ENCODE assay signal across 9 cellular contexts in the genomic region with DNA sequence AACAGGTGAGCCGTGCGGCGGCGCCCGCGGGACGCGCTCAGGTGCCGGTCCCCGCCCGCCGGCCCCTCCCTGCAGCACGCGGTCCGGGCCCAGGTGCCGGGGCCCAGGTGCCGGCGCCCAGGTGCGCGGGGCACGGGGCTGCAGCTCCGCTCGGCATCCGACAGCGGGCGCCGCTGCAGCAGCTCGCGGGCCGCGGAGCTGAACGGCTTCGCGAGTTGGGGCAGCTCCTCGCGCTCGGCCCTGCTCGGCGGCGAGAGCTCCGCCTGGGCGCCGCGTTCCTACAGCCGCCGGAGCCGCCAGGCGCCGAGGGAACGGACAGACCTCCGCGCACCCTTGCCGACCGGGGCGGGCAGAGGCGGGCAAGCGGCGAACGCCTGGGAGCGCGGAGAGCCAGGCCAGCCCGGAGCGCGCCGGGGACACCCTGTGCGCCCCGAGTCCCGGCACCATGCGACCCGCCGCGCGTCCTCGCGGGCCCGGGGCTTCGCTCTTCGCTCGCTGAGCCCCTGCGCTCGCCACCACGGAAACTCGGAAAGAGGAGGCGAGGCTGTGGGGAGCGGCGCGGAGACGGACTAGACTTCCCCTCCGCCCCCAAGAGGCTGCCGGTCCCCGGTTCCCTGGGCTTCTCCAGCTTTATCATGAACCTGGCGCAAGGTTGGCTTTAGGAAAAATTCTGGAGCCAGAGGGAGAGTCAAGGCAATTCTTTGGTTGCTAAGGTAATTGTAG. TPM values are rescaled to one million over a fixed set of nuclear protein-coding genes. Genes with fewer than 3 reads are reported as not detected.
DNase-seq lines count a peak whose midpoint lies in the region; ATAC-seq and TF ChIP-seq lines count a peak whose summit lies in the region.
"Had no signal": no experiment of that assay in that cellular context is flagged by ENCODE, and none has a peak within 500 bp of the region (broad histone marks: within the 10 kb centered on the region; RNA-seq: fewer than 3 reads in every experiment).

A gene (plus strand): TSS at position 201 of the 723 bp plus-strand sequence.

- peaks cover 46% of the 10 kb centered on the region for H3K27me3 ChIP-seq in smooth muscle cell (ENCODE audit: low read depth)

- no peak within 1 kb of the TSS for H3K27ac ChIP-seq in smooth muscle cell (ENCODE audit: low read depth)
- H3K27ac ChIP-seq: C4-2B had no signal

- H3K4me2 ChIP-seq in smooth muscle cell: peak within 1 kb of the TSS; percentile 93

- peak within 1 kb of the TSS; percentile 8 for H2AFZ ChIP-seq in smooth muscle cell (ENCODE audit: low read depth)

- H3K9me3 Mint-ChIP-seq in activated naive CD8-positive, alpha-beta T cell treated with anti-CD3 and anti-CD28 coated beads, Interleukin-2, amount 50 U/mL, for 24 hours: no peaks in the 10 kb centered on the region
- H3K9me3 Mint-ChIP-seq in HFFc6: no peaks in the 10 kb centered on the region

- no peaks in the 10 kb centered on the region for H3K36me3 Mint-ChIP-seq in activated naive CD8-positive, alpha-beta T cell treated with anti-CD3 and anti-CD28 coated beads, Interleukin-2, amount 50 U/mL, for 24 hours (ENCODE audit: low read depth)
- no peaks in the 10 kb centered on the region for H3K36me3 Mint-ChIP-seq in HFFc6 (ENCODE audit: low read depth)

- peaks cover 52% of the 10 kb centered on the region for H3K27me3 Mint-ChIP-seq in activated naive CD8-positive, alpha-beta T cell treated with anti-CD3 and anti-CD28 coated beads, Interleukin-2, amount 50 U/mL, for 24 hours
- peaks cover 1% of the 10 kb centered on the region; the same call in 1 of the 2 replicates for H3K27me3 Mint-ChIP-seq in HFFc6 (ENCODE audit: insufficient read depth)

- WGBS in smooth muscle cell (ENCODE audit: low lambda C conversion rate): under 1% methylated on average over 76 of the region's 92 CpGs

- no peak within 1 kb of the TSS for H3K9ac ChIP-seq in smooth muscle cell (ENCODE audit: low read depth)

- peak within 1 kb of the TSS; percentile 45 for H3K4me3 ChIP-seq in iPS-11a (ENCODE audit: low read depth, low read length)
- peak within 1 kb of the TSS; percentile 52 for H3K4me3 ChIP-seq in smooth muscle cell

- peak within 1 kb of the TSS; percentile 55 for H3K4me3 Mint-ChIP-seq in activated naive CD8-positive, alpha-beta T cell treated with anti-CD3 and anti-CD28 coated beads, Interleukin-2, amount 50 U/mL, for 24 hours
- no peak within 1 kb of the TSS for H3K4me3 Mint-ChIP-seq in HFFc6

- no peaks in the 10 kb centered on the region for H3K36me3 ChIP-seq in smooth muscle cell (ENCODE audit: low read depth)

- no peaks in the 10 kb centered on the region for H3K79me2 ChIP-seq in smooth muscle cell (ENCODE audit: low read depth)

- peaks cover 17% of the 10 kb centered on the region for H3K4me1 Mint-ChIP-seq in activated naive CD8-positive, alpha-beta T cell treated with anti-CD3 and anti-CD28 coated beads, Interleukin-2, amount 50 U/mL, for 24 hours
- no peaks in the 10 kb centered on the region for H3K4me1 Mint-ChIP-seq in HFFc6 (ENCODE audit: low read depth)

- DNase-seq in NCI-H82 (lab: John Stamatoyannopoulos, UW): peak; percentile 52
- no peak for DNase-seq in NCI-H82 treated with DMSO at 0.1 percent for 48 hours (lab: John Stamatoyannopoulos, UW; ENCODE audit: unreplicated experiment)
- DNase-seq in NCI-H1105 treated with DMSO at 0.1 percent for 48 hours (lab: John Stamatoyannopoulos, UW): peak; percentile 58
- DNase-seq in activated naive CD8-positive, alpha-beta T cell treated with anti-CD3 and anti-CD28 coated beads, Interleukin-2, amount 50 U/mL, for 24 hours: peak; percentile 29
- DNase-seq in smooth muscle cell (lab: John Stamatoyannopoulos, UW; ENCODE audit: unreplicated experiment): no peak
- DNase-seq in HFFc6: no peak
- no peak for DNase-seq in NK-92 treated with Interleukin-12 subunit alpha and Interleukin-12 subunit beta, amount 100 ng/mL, for 24 hours (lab: John Stamatoyannopoulos, UW)

- H4K20me1 ChIP-seq in smooth muscle cell (ENCODE audit: low read depth): no peaks in the 10 kb centered on the region

- peak; percentile 64 for ATAC-seq in activated naive CD8-positive, alpha-beta T cell treated with anti-CD3 and anti-CD28 coated beads, Interleukin-2, amount 50 U/mL, for 24 hours

- no peaks in the 10 kb centered on the region for H3K9me3 ChIP-seq in smooth muscle cell (replicated peaks; ENCODE audit: low read depth)

- no peak for TF ChIP-seq CTCF in smooth muscle cell (IDR thresholded peaks at IDR 0.05; ENCODE audit: borderline replicate concordance, insufficient read depth, poor library complexity, severe bottlenecking)
- no peak for TF ChIP-seq CTCF in HFFc6 (IDR thresholded peaks at IDR 0.05)

- no peaks in the 10 kb centered on the region for H3F3A ChIP-seq in smooth muscle cell (ENCODE audit: low read depth)

- H3K27ac Mint-ChIP-seq in activated naive CD8-positive, alpha-beta T cell treated with anti-CD3 and anti-CD28 coated beads, Interleukin-2, amount 50 U/mL, for 24 hours: no peak within 1 kb of the TSS
- H3K27ac Mint-ChIP-seq in HFFc6: no peak within 1 kb of the TSS

- peaks cover 12% of the 10 kb centered on the region for H3K4me1 ChIP-seq in smooth muscle cell (ENCODE audit: low read depth)

RNA-seq across cellular contexts. Expression of the gene that starts here (rescaled TPM):
- total RNA-seq in smooth muscle cell: 0.40 and 3.9 TPM in 2 replicates
- polyA plus RNA-seq in smooth muscle cell: 0.32 TPM in 1 of 2 replicates, not detected in the other
- not detected for total RNA-seq in HFFc6 (2021; fragmentation: NEBNext Ultra II Directional; extraction: Animal tissue kit (Norgen Biotek cat#: 25700))

Comparison
In these comparisons a context has a peak if more than half of its experiments do, and no peak if none do; other contexts are left out.
1. DNase-seq: peak in NCI-H82 (single experiment), NCI-H1105 treated with DMSO at 0.1 percent for 48 hours (single experiment) and activated naive CD8-positive, alpha-beta T cell treated with anti-CD3 and anti-CD28 coated beads, Interleukin-2, amount 50 U/mL, for 24 hours (single experiment); none in NCI-H82 treated with DMSO at 0.1 percent for 48 hours (single experiment), smooth muscle cell (single experiment), HFFc6 (single experiment) and NK-92 treated with Interleukin-12 subunit alpha and Interleukin-12 subunit beta, amount 100 ng/mL, for 24 hours (single experiment).